8 cellular contexts compared by ENCODE assay signal in genomic region chr21:44107037-44107501, GRCh38. TPM values are rescaled to one million over a fixed set of nuclear protein-coding genes. Genes with fewer than 3 reads are reported as not detected.
DNase-seq lines count a peak whose midpoint lies in the region; ATAC-seq and TF ChIP-seq lines count a peak whose summit lies in the region.
"Not testable (repeated sequence)": the region's sequence is repeated elsewhere in the genome, so short reads cannot be mapped to it uniquely, and the experiment has no call there.

TSS of gene PWP2 (plus strand) at chr21:44107399. CDS start at chr21:44107417, 18 bp downstream.

- POLR2A ChIA-PET in CD8-positive, alpha-beta T cell (lab: Charles Lee); OCI-LY7 (lab: Charles Lee): not testable (repeated sequence)

- not testable (repeated sequence) for H3K4me3 ChIP-seq in CD8-positive, alpha-beta T cell (ENCODE audit: low read depth, low read length)
- peak within 1 kb of the TSS; percentile 57 for H3K4me3 ChIP-seq in OCI-LY7 (ENCODE audit: low read depth, low read length, poor library complexity, severe bottlenecking)

- BruUV-seq in OCI-LY7 (replicated peaks; lab: Mats Ljungman, UMichigan), result not testable (repeated sequence)

- H3K27me3 Mint-ChIP-seq in CD8-positive, alpha-beta T cell (ENCODE audit: low read depth); activated T-cell treated with anti-CD3 and anti-CD28 coated beads, Interleukin-2, amount 50 U/mL, for 72 hours (ENCODE audit: low read depth); endothelial cell (ENCODE audit: unreplicated experiment); stimulated activated memory B cell treated with anti-CD40 and anti-IgM and Interleukin-4, amounts not matched to agents 10 μg/mL and 1 μg/mL and 100 μg/mL, for 72 hours: not testable (repeated sequence)

- H3K4me3 Mint-ChIP-seq in CD8-positive, alpha-beta T cell; endothelial cell (ENCODE audit: unreplicated experiment): not testable (repeated sequence)
- peak within 1 kb of the TSS in 1 of 2 donors; percentile 34 for H3K4me3 Mint-ChIP-seq in activated T-cell treated with anti-CD3 and anti-CD28 coated beads, Interleukin-2, amount 50 U/mL, for 72 hours
- peak within 1 kb of the TSS; percentile 62 for H3K4me3 Mint-ChIP-seq in stimulated activated memory B cell treated with anti-CD40 and anti-IgM and Interleukin-4, amounts not matched to agents 10 μg/mL and 1 μg/mL and 100 μg/mL, for 72 hours

- not testable (repeated sequence) for H3K9me3 ChIP-seq in CD8-positive, alpha-beta T cell (ENCODE audit: low read length); OCI-LY7 (ENCODE audit: low read length)

- peak in 5 of 7 experiments; percentile 18 to 84 (median 56) for DNase-seq in CD8-positive, alpha-beta T cell
- not testable (repeated sequence) for DNase-seq in OCI-LY7 (ENCODE audit: low spot score)
- DNase-seq in activated T-cell treated with anti-CD3 and anti-CD28 coated beads, Interleukin-2, amount 50 U/mL, for 72 hours, result peak in 1 of 2 donors; percentile 42
- DNase-seq in endothelial cell (ENCODE audit: low spot score) (peak; percentile 42), mesenteric fat pad (ENCODE audit: low spot score) (peak; percentile 39)

- not testable (repeated sequence) for H3K27ac Mint-ChIP-seq in CD8-positive, alpha-beta T cell; activated T-cell treated with anti-CD3 and anti-CD28 coated beads, Interleukin-2, amount 50 U/mL, for 72 hours; endothelial cell (ENCODE audit: unreplicated experiment); stimulated activated memory B cell treated with anti-CD40 and anti-IgM and Interleukin-4, amounts not matched to agents 10 μg/mL and 1 μg/mL and 100 μg/mL, for 72 hours

- not testable (repeated sequence) for H3K9me3 Mint-ChIP-seq in CD8-positive, alpha-beta T cell; activated T-cell treated with anti-CD3 and anti-CD28 coated beads, Interleukin-2, amount 50 U/mL, for 72 hours; endothelial cell (ENCODE audit: unreplicated experiment); stimulated activated memory B cell treated with anti-CD40 and anti-IgM and Interleukin-4, amounts not matched to agents 10 μg/mL and 1 μg/mL and 100 μg/mL, for 72 hours

- not testable (repeated sequence) for H3K36me3 Mint-ChIP-seq in CD8-positive, alpha-beta T cell; activated T-cell treated with anti-CD3 and anti-CD28 coated beads, Interleukin-2, amount 50 U/mL, for 72 hours (ENCODE audit: insufficient read depth in 2 of 2); endothelial cell (ENCODE audit: low read depth, unreplicated experiment); stimulated activated memory B cell treated with anti-CD40 and anti-IgM and Interleukin-4, amounts not matched to agents 10 μg/mL and 1 μg/mL and 100 μg/mL, for 72 hours

- H3K4me2 ChIP-seq in OCI-LY7 (ENCODE audit: low read length), result not testable (repeated sequence)

- CTCF ChIA-PET in CD8-positive, alpha-beta T cell (lab: Charles Lee); OCI-LY7 (lab: Charles Lee; ENCODE audit: unreplicated experiment): not testable (repeated sequence)

- peak; percentile 89 for ATAC-seq in CD8-positive, alpha-beta T cell
- ATAC-seq in GM19467 (IDR thresholded peaks at IDR 0.05; ENCODE audit: unreplicated experiment) (peak; percentile 83), HG03025 (IDR thresholded peaks at IDR 0.05; ENCODE audit: low FRiP score, unreplicated experiment) (peak; percentile 59)
- peak; percentile 85 to 87 for ATAC-seq in activated T-cell treated with anti-CD3 and anti-CD28 coated beads, Interleukin-2, amount 50 U/mL, for 72 hours (replicated peaks in 1 of 2)
- peak; percentile 94 for ATAC-seq in stimulated activated memory B cell treated with anti-CD40 and anti-IgM and Interleukin-4, amounts not matched to agents 10 μg/mL and 1 μg/mL and 100 μg/mL, for 72 hours

- not testable (repeated sequence) for H3K79me2 ChIP-seq in OCI-LY7 (ENCODE audit: insufficient read depth, low read depth, low read length)

- not testable (repeated sequence) for H3K27ac ChIP-seq in CD8-positive, alpha-beta T cell (ENCODE audit: low read depth, low read length); OCI-LY7 (ENCODE audit: low read depth, low read length, poor library complexity, severe bottlenecking)

- not testable (repeated sequence) for H2AFZ ChIP-seq in OCI-LY7 (ENCODE audit: low read length)

- H3K4me1 Mint-ChIP-seq in CD8-positive, alpha-beta T cell (ENCODE audit: low read depth); activated T-cell treated with anti-CD3 and anti-CD28 coated beads, Interleukin-2, amount 50 U/mL, for 72 hours (ENCODE audit: low read depth); endothelial cell (ENCODE audit: unreplicated experiment); stimulated activated memory B cell treated with anti-CD40 and anti-IgM and Interleukin-4, amounts not matched to agents 10 μg/mL and 1 μg/mL and 100 μg/mL, for 72 hours: not testable (repeated sequence)

- H3K9me2 ChIP-seq in OCI-LY7 (ENCODE audit: insufficient read depth, low read length), result not testable (repeated sequence)

- H3K36me3 ChIP-seq in CD8-positive, alpha-beta T cell (ENCODE audit: insufficient read depth, low read length); OCI-LY7 (ENCODE audit: insufficient read depth, low read length): not testable (repeated sequence)

- not testable (repeated sequence) for H4K20me1 ChIP-seq in OCI-LY7 (ENCODE audit: insufficient read depth, low read length)

- intact Hi-C loops in CD8-positive, alpha-beta T cell (cut with DNase I, micrococcal nuclease); OCI-LY7 (cut with micrococcal nuclease; ENCODE audit: unreplicated experiment): not testable (repeated sequence)

- not testable (repeated sequence) for H3K27me3 ChIP-seq in CD8-positive, alpha-beta T cell (ENCODE audit: insufficient read depth, low read length)

- not testable (repeated sequence) for TF ChIP-seq CTCF in CD8-positive, alpha-beta T cell (IDR thresholded peaks at IDR 0.05); OCI-LY7 (conservative IDR thresholded peaks at IDR 0.05; ENCODE audit: low read length); endothelial cell (IDR thresholded peaks at IDR 0.05; ENCODE audit: unreplicated experiment)

- H3K4me1 ChIP-seq in CD8-positive, alpha-beta T cell (ENCODE audit: insufficient read depth, low read length); OCI-LY7 (ENCODE audit: insufficient read depth, low read length, poor library complexity, severe bottlenecking): not testable (repeated sequence)

RNA-seq across cellular contexts. Expression of gene PWP2, which starts in this region (rescaled TPM):
- total RNA-seq in CD8-positive, alpha-beta T cell, result 10 to 100 TPM; 15.7 to 22.9 TPM
- 2.5 and 8.2 TPM in 2 replicates for total RNA-seq in OCI-LY7 (2014; rRNA removed; shearing (Covaris generic))
- total RNA-seq in OCI-LY7 (2022) (8.4 and 11.5 TPM in 2 replicates), endothelial cell (ENCODE audit: unreplicated experiment) (11.0 TPM), mesenteric fat pad (3.6 TPM)
- 10 to 100 TPM in 1 of 2 donors, 1 to 10 TPM in 1; 5.9 to 23.2 TPM for total RNA-seq in activated T-cell treated with anti-CD3 and anti-CD28 coated beads, Interleukin-2, amount 50 U/mL, for 72 hours
